ENCODE assay signal across 19 cellular contexts in the genomic region with DNA sequence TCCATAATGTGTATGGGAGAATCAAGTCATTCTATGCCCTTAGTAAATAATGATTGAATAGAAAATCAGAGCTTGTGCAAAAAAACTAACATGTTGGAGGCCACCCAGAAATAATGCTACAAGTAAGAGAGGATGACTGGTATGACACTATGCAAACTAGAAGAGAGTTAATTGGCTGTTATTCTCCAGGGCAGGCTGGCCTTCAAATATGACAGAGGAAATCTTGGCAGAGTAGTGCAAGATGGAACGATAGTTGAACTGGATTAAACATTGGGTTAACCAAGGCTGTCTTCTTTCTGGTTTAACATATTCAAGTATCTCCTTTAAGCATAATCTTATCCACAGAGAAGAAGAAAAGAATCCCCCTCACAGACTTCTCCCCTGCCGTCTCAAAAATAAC.
DNase-seq lines count a peak whose midpoint lies in the region; ATAC-seq and TF ChIP-seq lines count a peak whose summit lies in the region.
"Had no signal": no experiment of that assay in that cellular context is flagged by ENCODE, and none has a peak within 500 bp of the region (broad histone marks: within the 10 kb centered on the region; RNA-seq: fewer than 3 reads in every experiment).

No MANE protein-coding gene starts in this region.

- no peak overlapping the region for H3K9ac ChIP-seq in mammary epithelial cell (ENCODE audit: insufficient read depth, low read length)
- H3K9ac ChIP-seq: BLaER1 had no signal

- H3F3A ChIP-seq in PC-9 (ENCODE audit: insufficient read depth, low read depth): peaks cover 21% of the 10 kb centered on the region; the same call in 1 of the 2 replicates

- H3K27me3 ChIP-seq in PC-9 (ENCODE audit: insufficient read depth, low read depth) (no peaks in the 10 kb centered on the region), mammary epithelial cell (ENCODE audit: insufficient read depth, low read length) (no peaks in the 10 kb centered on the region), prostate gland (replicated peaks; ENCODE audit: insufficient read depth) (no peaks in the 10 kb centered on the region)
- H3K27me3 ChIP-seq: BLaER1 had no signal

- H3K36me3 ChIP-seq in PC-9 (ENCODE audit: low read depth): no peaks in the 10 kb centered on the region
- no peaks in the 10 kb centered on the region for H3K36me3 ChIP-seq in mammary epithelial cell (ENCODE audit: insufficient read depth, low read length)
- H3K36me3 ChIP-seq in prostate gland: no peaks in the 10 kb centered on the region
- H3K36me3 ChIP-seq: BLaER1, HAP-1 had no signal

- 38% methylated on average over 2 of the region's 2 CpGs for WGBS in mammary epithelial cell (ENCODE audit: low coverage, missing lambda C conversion rate)
- WGBS in prostate gland: 33% methylated on average over 2 of the region's 2 CpGs

- peaks cover 27% of the 10 kb centered on the region for H3K4me1 ChIP-seq in PC-9 (replicated peaks; ENCODE audit: insufficient read depth)
- peaks cover 21% of the 10 kb centered on the region for H3K4me1 ChIP-seq in mammary epithelial cell (ENCODE audit: insufficient read depth, low read length)
- peaks cover 6% of the 10 kb centered on the region for H3K4me1 ChIP-seq in prostate gland (replicated peaks)
- H3K4me1 ChIP-seq: BLaER1 had no signal

- intact Hi-C loops in PC-9 (cut with micrococcal nuclease; ENCODE audit: unreplicated experiment) (no loop called here), mammary epithelial cell (cut with micrococcal nuclease) (no loop called here), prostate gland (cut with DNase I) (no loop called here), head of caudate nucleus (cut with DNase I) (no loop called here)

- TF ChIP-seq CTCF in PC-9 (conservative IDR thresholded peaks at IDR 0.05) (no peak), mammary epithelial cell (conservative IDR thresholded peaks at IDR 0.05 in 1 of 2, IDR thresholded peaks at IDR 0.05 in 1 of 2; ENCODE audit: extremely low read depth in 1 of 2, insufficient read depth in 1 of 2, low read depth in 1 of 2, low read length in 2 of 2) (no peak), prostate gland (IDR thresholded peaks at IDR 0.05) (no peak)

- H3K27ac ChIP-seq in PC-9: peak overlapping the region; percentile 56
- H3K27ac ChIP-seq in mammary epithelial cell (ENCODE audit: insufficient read depth, low read depth, low read length): no peak overlapping the region
- peak overlapping the region; percentile 12 to 54 for H3K27ac ChIP-seq in prostate gland
- H3K27ac ChIP-seq: BLaER1 had no signal

- in situ Hi-C loops in mammary epithelial cell (cut with MboI; ENCODE audit: low sequenced_read_pairs in 2 of 2): loop anchor here (10.0 kb wide), 1 partner anchor 369 kb away; no protein-coding TSS in a partner anchor

- no peak for TF ChIP-seq POLR2A in prostate gland (IDR thresholded peaks at IDR 0.05)

- H2AFZ ChIP-seq in PC-9 (no peak overlapping the region), mammary epithelial cell (ENCODE audit: low read depth, low read length) (peak overlapping the region; percentile 38)

- peak; percentile 13 for DNase-seq in DMS 273 (lab: John Stamatoyannopoulos, UW; ENCODE audit: unreplicated experiment)
- DNase-seq in DMS 273 treated with DMSO at 0.1 percent for 48 hours (lab: John Stamatoyannopoulos, UW): no peak
- no peak for DNase-seq in PC-9
- DNase-seq in mammary epithelial cell: peak; percentile 24
- DNase-seq in prostate gland (ENCODE audit: low spot score): no peak
- no peak for DNase-seq in head of caudate nucleus
- no peak for DNase-seq in AG08396 (ENCODE audit: low spot score)
- DNase-seq: 8988T; ACHN; CD4-positive, CD25-positive, alpha-beta regulatory T cell; GOT3; KG1; NCI-H1092; NCI-H1417 treated with DMSO at 0.1 percent for 48 hours; NCI-H1694 treated with DMSO at 0.1 percent for 48 hours; NCI-H526 treated with DMSO at 0.1 percent for 48 hours had no signal

- H3K9me2 ChIP-seq in PC-9 (ENCODE audit: insufficient read depth): no peaks in the 10 kb centered on the region

- H3K4me2 ChIP-seq in PC-9 (peak overlapping the region; percentile 47; the same call in 1 of the 2 replicates), mammary epithelial cell (ENCODE audit: insufficient read depth, low read depth, low read length) (peak overlapping the region; percentile 52)
- H3K4me2 ChIP-seq: BLaER1 had no signal

- H3K79me2 ChIP-seq in PC-9 (ENCODE audit: low read depth): no peaks in the 10 kb centered on the region
- H3K79me2 ChIP-seq in mammary epithelial cell (ENCODE audit: insufficient read depth, low read length): no peaks in the 10 kb centered on the region

- no peak for ATAC-seq in HG03460 (IDR thresholded peaks at IDR 0.05; ENCODE audit: unreplicated experiment)

- H4K20me1 ChIP-seq in PC-9 (ENCODE audit: insufficient read depth): no peaks in the 10 kb centered on the region
- no peaks in the 10 kb centered on the region for H4K20me1 ChIP-seq in mammary epithelial cell (ENCODE audit: insufficient read depth, low read length)
- H4K20me1 ChIP-seq: BLaER1 had no signal

- H3K4me3 ChIP-seq in PC-9: no peak overlapping the region
- no peak overlapping the region for H3K4me3 ChIP-seq in mammary epithelial cell (replicated peaks in 1 of 3; ENCODE audit: insufficient read depth in 1 of 3, low read depth in 2 of 3, low read length in 3 of 3)
- H3K4me3 ChIP-seq in prostate gland: no peak overlapping the region
- H3K4me3 ChIP-seq: BLaER1, HAP-1 had no signal

- dilution Hi-C loops in mammary epithelial cell (cut with HindIII; ENCODE audit: low sequenced_read_pairs): no loop called here

- POLR2A ChIA-PET in PC-9 (lab: Charles Lee; ENCODE audit: unreplicated experiment): no interaction called here

- CTCF ChIA-PET in PC-9 (lab: Charles Lee) (no interaction called here), mammary epithelial cell (lab: Charles Lee; ENCODE audit: low non-redundant PET) (no interaction called here)

- no TSS peak for BruUV-seq in PC-9 (replicated peaks; lab: Mats Ljungman, UMichigan)
- BruUV-seq in mammary epithelial cell (replicated peaks; lab: Mats Ljungman, UMichigan): no TSS peak

- H3K9me3 ChIP-seq in PC-9 (ENCODE audit: insufficient read depth, low read depth): 0 out of 2 replicates have a peak, but pooled peaks cover 4% of the 10 kb centered on the region
- H3K9me3 ChIP-seq in mammary epithelial cell (replicated peaks; ENCODE audit: insufficient read depth, low read length): no peaks in the 10 kb centered on the region
- H3K9me3 ChIP-seq in prostate gland: no peaks in the 10 kb centered on the region
- H3K9me3 ChIP-seq: BLaER1, HAP-1 had no signal

Comparison
In these comparisons a context has a peak if more than half of its experiments do, and no peak if none do; other contexts are left out.
1. DNase-seq: peak in DMS 273 (single experiment) and mammary epithelial cell (single experiment); none in DMS 273 treated with DMSO at 0.1 percent for 48 hours (single experiment), PC-9 (0 of 2), prostate gland (single experiment), head of caudate nucleus (0 of 42) and AG08396 (single experiment).